In the genomic region with DNA sequence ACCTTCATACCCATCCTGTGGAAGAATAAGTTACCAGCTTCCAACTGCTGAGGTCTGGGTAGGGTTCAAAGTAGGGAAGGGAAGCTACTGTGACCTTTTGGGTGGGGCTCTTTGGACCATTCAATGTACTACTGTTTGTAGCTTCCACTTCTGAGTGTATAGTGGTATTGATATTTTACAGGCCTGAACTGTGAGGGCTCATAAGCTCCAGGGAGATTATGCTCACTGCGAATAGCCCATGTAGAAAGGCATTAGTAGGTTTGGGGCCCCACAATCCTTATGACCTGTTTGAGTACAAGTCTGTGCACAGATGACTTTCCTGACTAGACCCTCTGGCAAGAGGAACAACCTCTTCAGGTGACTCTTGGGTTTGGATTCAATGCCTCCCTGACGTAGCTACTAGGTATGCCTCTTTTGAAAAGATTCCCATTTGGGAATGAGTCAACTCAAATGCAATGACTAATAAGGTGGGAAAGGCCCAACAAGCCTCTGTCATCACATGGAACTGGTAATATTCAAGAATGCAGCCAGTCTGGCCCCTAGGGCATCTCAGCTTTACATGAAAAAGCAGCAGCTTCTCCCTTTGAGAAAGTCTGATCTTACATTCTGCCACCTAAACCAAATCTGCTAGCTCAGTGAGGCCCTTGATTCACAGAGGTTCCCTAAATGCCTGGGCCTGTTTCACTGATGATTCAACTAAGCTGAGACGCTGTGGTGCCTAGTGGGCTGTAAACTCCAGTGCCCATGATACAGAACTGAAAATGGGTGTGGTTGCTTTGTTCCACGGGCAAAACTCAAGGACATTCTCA, we compare ENCODE assay signal across 8 cellular contexts.
DNase-seq lines count a peak whose midpoint lies in the region; ATAC-seq and TF ChIP-seq lines count a peak whose summit lies in the region.

No MANE protein-coding gene starts in this region.

- H3K4me1 Mint-ChIP-seq in IgD-negative memory B cell, result peaks cover 55 to 75% (median 55%) of the 10 kb centered on the region in 3 donors
- peaks cover 75% of the 10 kb centered on the region in 2 donors for H3K4me1 Mint-ChIP-seq in natural killer cell treated with Interleukin-12 subunit alpha and Interleukin-12 subunit beta and Interleukin-15 and Interleukin-18, amount 100 ng/mL, for 72 hours (ENCODE audit: low read depth in 2 of 2)

- H3K9me3 Mint-ChIP-seq in IgD-negative memory B cell, result no peaks in the 10 kb centered on the region
- no peaks in the 10 kb centered on the region for H3K9me3 Mint-ChIP-seq in natural killer cell treated with Interleukin-12 subunit alpha and Interleukin-12 subunit beta and Interleukin-15 and Interleukin-18, amount 100 ng/mL, for 72 hours

- H3K4me3 ChIP-seq in cardiac fibroblast (replicated peaks in 1 of 2; ENCODE audit: low read depth in 2 of 2, low read length in 2 of 2), result no peak overlapping the region

- H3K36me3 Mint-ChIP-seq in IgD-negative memory B cell, result peaks cover 2% of the 10 kb centered on the region
- H3K36me3 Mint-ChIP-seq in natural killer cell treated with Interleukin-12 subunit alpha and Interleukin-12 subunit beta and Interleukin-15 and Interleukin-18, amount 100 ng/mL, for 72 hours, result no peaks in the 10 kb centered on the region

- ATAC-seq in GM21529 (IDR thresholded peaks at IDR 0.05; ENCODE audit: unreplicated experiment), result peak; percentile 62
- ATAC-seq in natural killer cell treated with Interleukin-12 subunit alpha and Interleukin-12 subunit beta and Interleukin-15 and Interleukin-18, amount 100 ng/mL, for 72 hours, result peak; percentile 20 to 67

- no peaks in the 10 kb centered on the region for H3K27me3 Mint-ChIP-seq in IgD-negative memory B cell
- H3K27me3 Mint-ChIP-seq in natural killer cell treated with Interleukin-12 subunit alpha and Interleukin-12 subunit beta and Interleukin-15 and Interleukin-18, amount 100 ng/mL, for 72 hours, result no peaks in the 10 kb centered on the region

- peak overlapping the region; percentile 2 to 77 (median 42) for H3K4me3 Mint-ChIP-seq in IgD-negative memory B cell
- peak overlapping the region; percentile 54 for H3K4me3 Mint-ChIP-seq in natural killer cell treated with Interleukin-12 subunit alpha and Interleukin-12 subunit beta and Interleukin-15 and Interleukin-18, amount 100 ng/mL, for 72 hours

- DNase-seq in GM04504 (ENCODE audit: low read depth) (peak; percentile 77), cardiac fibroblast (ENCODE audit: low read depth in 2 of 2) (peak; percentile 66 to 96), DMS153 (lab: John Stamatoyannopoulos, UW) (no peak), activated gamma-delta T cell treated with Interleukin-2 at 50 U/mL for 16 hours (no peak), NCI-H1417 treated with DMSO at 0.1 percent for 48 hours (lab: John Stamatoyannopoulos, UW) (no peak)
- DNase-seq in natural killer cell treated with Interleukin-12 subunit alpha and Interleukin-12 subunit beta and Interleukin-15 and Interleukin-18, amount 100 ng/mL, for 72 hours (ENCODE audit: low spot score), result no peak

- peak overlapping the region; percentile 12 to 91 (median 90) for H3K27ac Mint-ChIP-seq in IgD-negative memory B cell
- H3K27ac Mint-ChIP-seq in natural killer cell treated with Interleukin-12 subunit alpha and Interleukin-12 subunit beta and Interleukin-15 and Interleukin-18, amount 100 ng/mL, for 72 hours, result peak overlapping the region; percentile 70 to 80

- TF ChIP-seq CTCF in cardiac fibroblast (IDR thresholded peaks at IDR 0.05; ENCODE audit: low read depth, low read length), result no peak

Comparison
In these comparisons a context has a peak if more than half of its experiments do, and no peak if none do; other contexts are left out.
1. DNase-seq: peak in GM04504 (single experiment) and cardiac fibroblast (2 of 2); none in natural killer cell treated with Interleukin-12 subunit alpha and Interleukin-12 subunit beta and Interleukin-15 and Interleukin-18, amount 100 ng/mL, for 72 hours (single experiment), DMS153 (single experiment), activated gamma-delta T cell treated with Interleukin-2 at 50 U/mL for 16 hours (single experiment) and NCI-H1417 treated with DMSO at 0.1 percent for 48 hours (single experiment).